In genomic region chr10:88491314-88491713, GRCh38 we compare ENCODE assay signal across 18 cellular contexts.
"Had no signal": no experiment of that assay in that cellular context is flagged by ENCODE, and none has a peak within 500 bp of the region (broad histone marks: within the 10 kb centered on the region; RNA-seq: fewer than 3 reads in every experiment).

No MANE protein-coding gene starts in this region.

- H3K79me2 ChIP-seq: hepatocyte had no signal

- H3K27ac ChIP-seq: esophagus squamous epithelium, hepatocyte, neural progenitor cell, pancreas, sigmoid colon, spleen had no signal

- ATAC-seq: left lobe of liver; pancreas; stimulated activated naive CD8-positive, alpha-beta T cell treated with anti-CD3 and anti-CD28 coated beads, Interleukin-15, amount 100 ng/mL, for 72 hours had no signal

- H3K9me3 ChIP-seq: esophagus squamous epithelium, pancreas, sigmoid colon had no signal

- H3K36me3 ChIP-seq: esophagus squamous epithelium, neural progenitor cell, pancreas, sigmoid colon, spleen had no signal

- H3K27me3 ChIP-seq: esophagus squamous epithelium, hepatocyte, neural progenitor cell, pancreas, sigmoid colon, spleen had no signal

- H3K4me2 ChIP-seq: hepatocyte, neural progenitor cell had no signal

- DNase-seq: activated CD4-positive, alpha-beta T cell treated with anti-CD3 and anti-CD28 coated beads, Interleukin-2, amount 50 U/mL, for 1 hour; activated CD8-positive, alpha-beta memory T cell treated with anti-CD3 and anti-CD28 coated beads for 24 hours; activated naive CD4-positive, alpha-beta T cell; activated naive CD8-positive, alpha-beta T cell treated with anti-CD3 and anti-CD28 coated beads, Interleukin-2, amount 10 ng/mL, durations not matched to agents 7 days and 5 days; aorta; cerebellar nuclear complex; effector CD8-positive, alpha-beta T cell; esophagus squamous epithelium; naive B cell; pancreas; sigmoid colon; spleen; stimulated activated naive CD8-positive, alpha-beta T cell treated with anti-CD3 and anti-CD28 coated beads, Interleukin-15, amount 100 ng/mL, for 72 hours had no signal

- H3K4me1 ChIP-seq: esophagus squamous epithelium, pancreas had no signal

- H2AFZ ChIP-seq: hepatocyte, neural progenitor cell had no signal

- H3K9ac ChIP-seq: neural progenitor cell had no signal

- FAIRE-seq: endothelial cell of umbilical vein, keratinocyte, pancreas had no signal

- H3K4me3 ChIP-seq: esophagus squamous epithelium, hepatocyte, neural progenitor cell, pancreas, sigmoid colon, spleen had no signal
